1 cellular context compared by ENCODE assay signal in the genomic region with DNA sequence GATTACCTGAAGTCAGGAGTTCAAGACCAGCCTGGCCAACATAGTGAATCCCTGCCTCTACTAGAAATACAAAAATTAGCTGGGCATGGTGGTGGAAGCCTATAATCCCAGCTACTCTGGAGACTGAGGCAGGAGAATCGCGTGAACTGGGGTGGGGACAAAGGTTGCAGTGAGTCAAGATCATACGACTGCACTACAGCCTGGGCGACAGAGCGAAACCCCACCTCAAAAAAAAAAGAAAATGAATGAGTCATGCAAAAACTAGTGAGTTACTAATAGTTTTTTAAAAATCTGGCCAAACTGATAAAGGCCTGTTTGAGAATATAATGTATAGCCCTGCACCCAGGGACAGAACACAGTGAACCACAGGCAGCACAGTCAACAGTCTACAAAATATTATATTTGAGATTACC.
TF ChIP-seq lines count a peak whose summit lies in the region.

No MANE protein-coding gene starts in this region.

TF ChIP-seq in K562, 482 proteins besides CTCF, POLR2A, EP300 and RAD21 (continued from another document and continues in another):
- TF ChIP-seq, protein P1, sequence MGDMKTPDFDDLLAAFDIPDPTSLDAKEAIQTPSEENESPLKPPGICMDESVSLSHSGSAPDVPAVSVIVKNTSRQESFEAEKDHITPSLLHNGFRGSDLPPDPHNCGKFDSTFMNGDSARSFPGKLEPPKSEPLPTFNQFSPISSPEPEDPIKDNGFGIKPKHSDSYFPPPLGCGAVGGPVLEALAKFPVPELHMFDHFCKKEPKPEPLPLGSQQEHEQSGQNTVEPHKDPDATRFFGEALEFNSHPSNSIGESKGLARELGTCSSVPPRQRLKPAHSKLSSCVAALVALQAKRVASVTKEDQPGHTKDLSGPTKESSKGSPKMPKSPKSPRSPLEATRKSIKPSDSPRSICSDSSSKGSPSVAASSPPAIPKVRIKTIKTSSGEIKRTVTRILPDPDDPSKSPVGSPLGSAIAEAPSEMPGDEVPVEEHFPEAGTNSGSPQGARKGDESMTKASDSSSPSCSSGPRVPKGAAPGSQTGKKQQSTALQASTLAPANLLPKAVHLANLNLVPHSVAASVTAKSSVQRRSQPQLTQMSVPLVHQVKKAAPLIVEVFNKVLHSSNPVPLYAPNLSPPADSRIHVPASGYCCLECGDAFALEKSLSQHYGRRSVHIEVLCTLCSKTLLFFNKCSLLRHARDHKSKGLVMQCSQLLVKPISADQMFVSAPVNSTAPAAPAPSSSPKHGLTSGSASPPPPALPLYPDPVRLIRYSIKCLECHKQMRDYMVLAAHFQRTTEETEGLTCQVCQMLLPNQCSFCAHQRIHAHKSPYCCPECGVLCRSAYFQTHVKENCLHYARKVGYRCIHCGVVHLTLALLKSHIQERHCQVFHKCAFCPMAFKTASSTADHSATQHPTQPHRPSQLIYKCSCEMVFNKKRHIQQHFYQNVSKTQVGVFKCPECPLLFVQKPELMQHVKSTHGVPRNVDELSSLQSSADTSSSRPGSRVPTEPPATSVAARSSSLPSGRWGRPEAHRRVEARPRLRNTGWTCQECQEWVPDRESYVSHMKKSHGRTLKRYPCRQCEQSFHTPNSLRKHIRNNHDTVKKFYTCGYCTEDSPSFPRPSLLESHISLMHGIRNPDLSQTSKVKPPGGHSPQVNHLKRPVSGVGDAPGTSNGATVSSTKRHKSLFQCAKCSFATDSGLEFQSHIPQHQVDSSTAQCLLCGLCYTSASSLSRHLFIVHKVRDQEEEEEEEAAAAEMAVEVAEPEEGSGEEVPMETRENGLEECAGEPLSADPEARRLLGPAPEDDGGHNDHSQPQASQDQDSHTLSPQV (IDR thresholded peaks at IDR 0.05), result peak; percentile 83
- TF ChIP-seq, protein P2, sequence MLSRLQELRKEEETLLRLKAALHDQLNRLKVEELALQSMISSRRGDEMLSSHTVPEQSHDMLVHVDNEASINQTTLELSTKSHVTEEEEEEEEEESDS (CRISPR knock-in tag; IDR thresholded peaks at IDR 0.05), result no peak
- TF ChIP-seq CREBBP (IDR thresholded peaks at IDR 0.05; ENCODE audit: low read depth, low read length), result no peak
- TF ChIP-seq, protein P3, sequence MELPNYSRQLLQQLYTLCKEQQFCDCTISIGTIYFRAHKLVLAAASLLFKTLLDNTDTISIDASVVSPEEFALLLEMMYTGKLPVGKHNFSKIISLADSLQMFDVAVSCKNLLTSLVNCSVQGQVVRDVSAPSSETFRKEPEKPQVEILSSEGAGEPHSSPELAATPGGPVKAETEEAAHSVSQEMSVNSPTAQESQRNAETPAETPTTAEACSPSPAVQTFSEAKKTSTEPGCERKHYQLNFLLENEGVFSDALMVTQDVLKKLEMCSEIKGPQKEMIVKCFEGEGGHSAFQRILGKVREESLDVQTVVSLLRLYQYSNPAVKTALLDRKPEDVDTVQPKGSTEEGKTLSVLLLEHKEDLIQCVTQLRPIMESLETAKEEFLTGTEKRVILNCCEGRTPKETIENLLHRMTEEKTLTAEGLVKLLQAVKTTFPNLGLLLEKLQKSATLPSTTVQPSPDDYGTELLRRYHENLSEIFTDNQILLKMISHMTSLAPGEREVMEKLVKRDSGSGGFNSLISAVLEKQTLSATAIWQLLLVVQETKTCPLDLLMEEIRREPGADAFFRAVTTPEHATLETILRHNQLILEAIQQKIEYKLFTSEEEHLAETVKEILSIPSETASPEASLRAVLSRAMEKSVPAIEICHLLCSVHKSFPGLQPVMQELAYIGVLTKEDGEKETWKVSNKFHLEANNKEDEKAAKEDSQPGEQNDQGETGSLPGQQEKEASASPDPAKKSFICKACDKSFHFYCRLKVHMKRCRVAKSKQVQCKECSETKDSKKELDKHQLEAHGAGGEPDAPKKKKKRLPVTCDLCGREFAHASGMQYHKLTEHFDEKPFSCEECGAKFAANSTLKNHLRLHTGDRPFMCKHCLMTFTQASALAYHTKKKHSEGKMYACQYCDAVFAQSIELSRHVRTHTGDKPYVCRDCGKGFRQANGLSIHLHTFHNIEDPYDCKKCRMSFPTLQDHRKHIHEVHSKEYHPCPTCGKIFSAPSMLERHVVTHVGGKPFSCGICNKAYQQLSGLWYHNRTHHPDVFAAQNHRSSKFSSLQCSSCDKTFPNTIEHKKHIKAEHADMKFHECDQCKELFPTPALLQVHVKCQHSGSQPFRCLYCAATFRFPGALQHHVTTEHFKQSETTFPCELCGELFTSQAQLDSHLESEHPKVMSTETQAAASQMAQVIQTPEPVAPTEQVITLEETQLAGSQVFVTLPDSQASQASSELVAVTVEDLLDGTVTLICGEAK (IDR thresholded peaks at IDR 0.05), result no peak
- TF ChIP-seq, protein P3 (CRISPR knock-in tag; IDR thresholded peaks at IDR 0.05), result no peak
- no peak for TF ChIP-seq SRSF9 (IDR thresholded peaks at IDR 0.05; ENCODE audit: borderline replicate concordance, low read depth, low read length)
- TF ChIP-seq KLF13 (tag; IDR thresholded peaks at IDR 0.05; ENCODE audit: borderline replicate concordance, low read depth), result no peak
- no peak for TF ChIP-seq RBBP5 (IDR thresholded peaks at IDR 0.05; ENCODE audit: borderline replicate concordance, insufficient read depth, low read length, poor library complexity, severe bottlenecking)
- TF ChIP-seq NR3C1 (CRISPR knock-in tag; IDR thresholded peaks at IDR 0.05), result no peak
- TF ChIP-seq ZNF57 (CRISPR knock-in tag; IDR thresholded peaks at IDR 0.05), result no peak
- no peak for TF ChIP-seq ASH1L (IDR thresholded peaks at IDR 0.05; ENCODE audit: borderline replicate concordance, low read depth, partially characterized antibody)
- TF ChIP-seq, protein P4, sequence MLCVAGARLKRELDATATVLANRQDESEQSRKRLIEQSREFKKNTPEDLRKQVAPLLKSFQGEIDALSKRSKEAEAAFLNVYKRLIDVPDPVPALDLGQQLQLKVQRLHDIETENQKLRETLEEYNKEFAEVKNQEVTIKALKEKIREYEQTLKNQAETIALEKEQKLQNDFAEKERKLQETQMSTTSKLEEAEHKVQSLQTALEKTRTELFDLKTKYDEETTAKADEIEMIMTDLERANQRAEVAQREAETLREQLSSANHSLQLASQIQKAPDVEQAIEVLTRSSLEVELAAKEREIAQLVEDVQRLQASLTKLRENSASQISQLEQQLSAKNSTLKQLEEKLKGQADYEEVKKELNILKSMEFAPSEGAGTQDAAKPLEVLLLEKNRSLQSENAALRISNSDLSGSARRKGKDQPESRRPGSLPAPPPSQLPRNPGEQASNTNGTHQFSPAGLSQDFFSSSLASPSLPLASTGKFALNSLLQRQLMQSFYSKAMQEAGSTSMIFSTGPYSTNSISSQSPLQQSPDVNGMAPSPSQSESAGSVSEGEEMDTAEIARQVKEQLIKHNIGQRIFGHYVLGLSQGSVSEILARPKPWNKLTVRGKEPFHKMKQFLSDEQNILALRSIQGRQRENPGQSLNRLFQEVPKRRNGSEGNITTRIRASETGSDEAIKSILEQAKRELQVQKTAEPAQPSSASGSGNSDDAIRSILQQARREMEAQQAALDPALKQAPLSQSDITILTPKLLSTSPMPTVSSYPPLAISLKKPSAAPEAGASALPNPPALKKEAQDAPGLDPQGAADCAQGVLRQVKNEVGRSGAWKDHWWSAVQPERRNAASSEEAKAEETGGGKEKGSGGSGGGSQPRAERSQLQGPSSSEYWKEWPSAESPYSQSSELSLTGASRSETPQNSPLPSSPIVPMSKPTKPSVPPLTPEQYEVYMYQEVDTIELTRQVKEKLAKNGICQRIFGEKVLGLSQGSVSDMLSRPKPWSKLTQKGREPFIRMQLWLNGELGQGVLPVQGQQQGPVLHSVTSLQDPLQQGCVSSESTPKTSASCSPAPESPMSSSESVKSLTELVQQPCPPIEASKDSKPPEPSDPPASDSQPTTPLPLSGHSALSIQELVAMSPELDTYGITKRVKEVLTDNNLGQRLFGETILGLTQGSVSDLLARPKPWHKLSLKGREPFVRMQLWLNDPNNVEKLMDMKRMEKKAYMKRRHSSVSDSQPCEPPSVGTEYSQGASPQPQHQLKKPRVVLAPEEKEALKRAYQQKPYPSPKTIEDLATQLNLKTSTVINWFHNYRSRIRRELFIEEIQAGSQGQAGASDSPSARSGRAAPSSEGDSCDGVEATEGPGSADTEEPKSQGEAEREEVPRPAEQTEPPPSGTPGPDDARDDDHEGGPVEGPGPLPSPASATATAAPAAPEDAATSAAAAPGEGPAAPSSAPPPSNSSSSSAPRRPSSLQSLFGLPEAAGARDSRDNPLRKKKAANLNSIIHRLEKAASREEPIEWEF (CRISPR knock-in tag; IDR thresholded peaks at IDR 0.05), result no peak
- TF ChIP-seq, protein P5, sequence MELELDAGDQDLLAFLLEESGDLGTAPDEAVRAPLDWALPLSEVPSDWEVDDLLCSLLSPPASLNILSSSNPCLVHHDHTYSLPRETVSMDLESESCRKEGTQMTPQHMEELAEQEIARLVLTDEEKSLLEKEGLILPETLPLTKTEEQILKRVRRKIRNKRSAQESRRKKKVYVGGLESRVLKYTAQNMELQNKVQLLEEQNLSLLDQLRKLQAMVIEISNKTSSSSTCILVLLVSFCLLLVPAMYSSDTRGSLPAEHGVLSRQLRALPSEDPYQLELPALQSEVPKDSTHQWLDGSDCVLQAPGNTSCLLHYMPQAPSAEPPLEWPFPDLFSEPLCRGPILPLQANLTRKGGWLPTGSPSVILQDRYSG (tag; conservative IDR thresholded peaks at IDR 0.05; ENCODE audit: low read depth), result no peak
- TF ChIP-seq GATA2 (CRISPR knock-in tag; IDR thresholded peaks at IDR 0.05), result no peak
- TF ChIP-seq, protein P6, sequence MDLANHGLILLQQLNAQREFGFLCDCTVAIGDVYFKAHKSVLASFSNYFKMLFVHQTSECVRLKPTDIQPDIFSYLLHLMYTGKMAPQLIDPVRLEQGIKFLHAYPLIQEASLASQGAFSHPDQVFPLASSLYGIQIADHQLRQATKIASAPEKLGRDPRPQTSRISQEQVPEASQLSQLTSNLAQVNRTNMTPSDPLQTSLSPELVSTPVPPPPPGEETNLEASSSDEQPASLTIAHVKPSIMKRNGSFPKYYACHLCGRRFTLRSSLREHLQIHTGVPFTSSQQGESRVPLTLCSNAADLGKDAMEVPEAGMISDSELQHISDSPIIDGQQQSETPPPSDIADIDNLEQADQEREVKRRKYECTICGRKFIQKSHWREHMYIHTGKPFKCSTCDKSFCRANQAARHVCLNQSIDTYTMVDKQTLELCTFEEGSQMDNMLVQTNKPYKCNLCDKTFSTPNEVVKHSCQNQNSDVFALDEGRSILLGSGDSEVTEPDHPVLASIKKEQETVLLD (IDR thresholded peaks at IDR 0.05), result no peak
- no peak for TF ChIP-seq GTF2A2 (tag; IDR thresholded peaks at IDR 0.05)
- no peak for TF ChIP-seq SREBF1 (IDR thresholded peaks at IDR 0.05; ENCODE audit: borderline replicate concordance, low read depth, low read length)
- TF ChIP-seq, protein P7, sequence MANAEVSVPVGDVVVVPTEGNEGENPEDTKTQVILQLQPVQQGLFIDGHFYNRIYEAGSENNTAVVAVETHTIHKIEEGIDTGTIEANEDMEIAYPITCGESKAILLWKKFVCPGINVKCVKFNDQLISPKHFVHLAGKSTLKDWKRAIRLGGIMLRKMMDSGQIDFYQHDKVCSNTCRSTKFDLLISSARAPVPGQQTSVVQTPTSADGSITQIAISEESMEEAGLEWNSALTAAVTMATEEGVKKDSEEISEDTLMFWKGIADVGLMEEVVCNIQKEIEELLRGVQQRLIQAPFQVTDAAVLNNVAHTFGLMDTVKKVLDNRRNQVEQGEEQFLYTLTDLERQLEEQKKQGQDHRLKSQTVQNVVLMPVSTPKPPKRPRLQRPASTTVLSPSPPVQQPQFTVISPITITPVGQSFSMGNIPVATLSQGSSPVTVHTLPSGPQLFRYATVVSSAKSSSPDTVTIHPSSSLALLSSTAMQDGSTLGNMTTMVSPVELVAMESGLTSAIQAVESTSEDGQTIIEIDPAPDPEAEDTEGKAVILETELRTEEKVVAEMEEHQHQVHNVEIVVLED (CRISPR knock-in tag; IDR thresholded peaks at IDR 0.05), result no peak
- no peak for TF ChIP-seq ILF3 (IDR thresholded peaks at IDR 0.05; ENCODE audit: borderline replicate concordance)
- TF ChIP-seq ZSCAN32 (CRISPR knock-in tag; IDR thresholded peaks at IDR 0.05), result no peak
- no peak for TF ChIP-seq CEBPG (CRISPR knock-in tag; IDR thresholded peaks at IDR 0.05)
- TF ChIP-seq CEBPG (tag; conservative IDR thresholded peaks at IDR 0.05 in 1 of 2, IDR thresholded peaks at IDR 0.05 in 1 of 2), result no peak
- TF ChIP-seq ZNF316 (IDR thresholded peaks at IDR 0.05), result peak; percentile 88
